In genomic region chr1:23925279-23925678, GRCh38 we compare ENCODE assay signal across 1 cellular context.
TF ChIP-seq lines count a peak whose summit lies in the region.

No MANE protein-coding gene starts in this region.

TF ChIP-seq in K562, 482 proteins besides CTCF, POLR2A, EP300 and RAD21:
- no peak for TF ChIP-seq CUX1 (CRISPR knock-in tag; IDR thresholded peaks at IDR 0.05)
- TF ChIP-seq NEUROD1 (IDR thresholded peaks at IDR 0.05; ENCODE audit: borderline replicate concordance, low read depth, low read length, partially characterized antibody), result no peak
- TF ChIP-seq KLF13 (tag; IDR thresholded peaks at IDR 0.05; ENCODE audit: borderline replicate concordance, low read depth), result no peak
- no peak for TF ChIP-seq DDX20 (tag; IDR thresholded peaks at IDR 0.05; ENCODE audit: low read depth)
- 0 out of 4 replicates have a peak, but pooled peaks of 1 of the 2 experiments have one; percentile 27 for TF ChIP-seq TRIM24 (IDR thresholded peaks at IDR 0.05)
- no peak for TF ChIP-seq ZC3H4 (CRISPR knock-in tag; IDR thresholded peaks at IDR 0.05; ENCODE audit: borderline replicate concordance)
- TF ChIP-seq CBX3 (IDR thresholded peaks at IDR 0.05; ENCODE audit: borderline replicate concordance in 1 of 2, low read length in 2 of 2), result peak in 1 of 2 experiments; percentile 52; a peak in 1 of 3 replicates
- no peak for TF ChIP-seq KAT2B (IDR thresholded peaks at IDR 0.05; ENCODE audit: low read depth, low read length)
- no peak for TF ChIP-seq MYC (IDR thresholded peaks at IDR 0.05; ENCODE audit: low read depth, low read length)
- TF ChIP-seq MYC (CRISPR knock-in tag; IDR thresholded peaks at IDR 0.05; ENCODE audit: borderline replicate concordance, low read depth), result no peak
- no peak for TF ChIP-seq LARP7 (IDR thresholded peaks at IDR 0.05)
- TF ChIP-seq MITF (IDR thresholded peaks at IDR 0.05), result no peak
- TF ChIP-seq ZNF316 (IDR thresholded peaks at IDR 0.05), result peak; percentile 72
- no peak for TF ChIP-seq ZNF699 (CRISPR knock-in tag; IDR thresholded peaks at IDR 0.05; ENCODE audit: insufficient replicate concordance)
- TF ChIP-seq CCAR2 (IDR thresholded peaks at IDR 0.05; ENCODE audit: low read depth, low read length), result no peak
- no peak for TF ChIP-seq ESRRA (IDR thresholded peaks at IDR 0.05; ENCODE audit: borderline replicate concordance, low read depth)
- no peak for TF ChIP-seq U2AF1 (optimal IDR thresholded peaks at IDR 0.05; ENCODE audit: low read depth, low read length)
